26 cellular contexts compared by ENCODE assay signal in the genomic region with DNA sequence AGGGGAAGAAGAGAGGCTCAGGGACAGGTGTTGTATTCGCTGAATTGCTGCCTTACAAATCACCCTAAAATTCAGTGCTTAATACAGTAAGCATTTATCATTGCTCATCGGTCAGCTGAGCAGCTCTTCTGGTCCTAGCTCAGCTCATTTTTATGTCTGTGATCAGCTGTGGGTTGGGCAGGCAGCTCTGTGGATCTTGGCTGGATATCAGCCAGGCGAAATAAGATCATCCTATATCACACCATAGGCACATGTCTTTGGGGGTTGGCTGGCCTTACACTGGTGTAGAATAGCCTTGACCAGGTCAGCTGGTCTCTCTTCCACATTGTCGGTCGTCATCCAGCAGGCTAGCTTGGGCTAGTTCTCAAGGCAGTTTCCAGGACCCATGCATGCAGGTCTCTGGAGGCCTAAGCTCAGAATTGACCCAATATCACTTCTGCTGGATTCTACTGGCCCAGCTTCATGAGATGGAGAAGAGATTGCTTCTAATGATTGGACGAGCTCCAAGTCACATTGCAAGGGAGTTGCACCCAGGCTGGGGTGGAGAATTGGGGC.
"Had no signal": no experiment of that assay in that cellular context is flagged by ENCODE, and none has a peak within 500 bp of the region (broad histone marks: within the 10 kb centered on the region; RNA-seq: fewer than 3 reads in every experiment).

No MANE protein-coding gene starts in this region.

- H3K27ac ChIP-seq: lower lobe of right lung, neural progenitor cell, ovary, right atrium auricular region, right lobe of liver, skin epidermis, stomach, testis, thyroid gland, transverse colon, upper lobe of left lung, vagina had no signal

- H3K4me2 ChIP-seq: neural progenitor cell had no signal

- H2AFZ ChIP-seq: neural progenitor cell had no signal

- H3K4me3 Mint-ChIP-seq: naive thymus-derived CD8-positive, alpha-beta T cell; nephron; neural progenitor cell; stimulated activated naive B cell treated with anti-CD40 and anti-IgM and Interleukin-4, amounts not matched to agents 10 μg/mL and 1 μg/mL and 100 μg/mL, for 72 hours had no signal

- H3K36me3 Mint-ChIP-seq: naive thymus-derived CD8-positive, alpha-beta T cell; stimulated activated naive B cell treated with anti-CD40 and anti-IgM and Interleukin-4, amounts not matched to agents 10 μg/mL and 1 μg/mL and 100 μg/mL, for 72 hours had no signal

- H3K4me3 ChIP-seq: lower lobe of right lung, neural progenitor cell, ovary, right atrium auricular region, right lobe of liver, skin epidermis, stomach, testis, thyroid gland, transverse colon, upper lobe of left lung, vagina had no signal

- DNase-seq: kidney glomerular epithelial cell; left cardiac atrium; lower lobe of right lung; mammary epithelial cell; mesenchymal stem cell; naive thymus-derived CD8-positive, alpha-beta T cell; ovary; right lobe of liver; stimulated activated CD4-positive, alpha-beta T cell treated with anti-CD3 and anti-CD28 coated beads, Interleukin-12 subunit alpha, Interleukin-12 subunit beta, amount 100 ng/mL, for 4 hours; stimulated activated CD4-positive, alpha-beta T cell treated with anti-CD3 and anti-CD28 coated beads, Interleukin-15, amount 100 ng/mL, for 24 hours; stimulated activated CD4-positive, alpha-beta T cell treated with anti-CD3 and anti-CD28 coated beads, Interleukin-2, amount 100 ng/mL, for 24 hours; stimulated activated CD4-positive, alpha-beta T cell treated with anti-CD3 and anti-CD28 coated beads, Interleukin-4, amount 100 ng/mL, for 1 hour; stimulated activated naive B cell treated with anti-CD40 and anti-IgM and Interleukin-4, amounts not matched to agents 10 μg/mL and 1 μg/mL and 100 μg/mL, for 72 hours; stimulated activated naive CD8-positive, alpha-beta T cell treated with anti-CD3 and anti-CD28 coated beads, Interleukin-15, Interleukin-2, amounts not matched to agents 100 U/mL and 50 U/mL, for 24 hours; stomach; testis; thyroid gland; transverse colon; upper lobe of left lung had no signal

- H3K4me1 ChIP-seq: lower lobe of right lung, right lobe of liver, thyroid gland had no signal

- H3K27ac Mint-ChIP-seq: naive thymus-derived CD8-positive, alpha-beta T cell; nephron; neural progenitor cell; progenitor cell of endocrine pancreas; stimulated activated naive B cell treated with anti-CD40 and anti-IgM and Interleukin-4, amounts not matched to agents 10 μg/mL and 1 μg/mL and 100 μg/mL, for 72 hours had no signal

- H3K27me3 ChIP-seq: neural progenitor cell, ovary, right atrium auricular region, right lobe of liver, stomach, testis, thyroid gland, transverse colon, upper lobe of left lung, vagina had no signal

- H3K9ac ChIP-seq: neural progenitor cell had no signal

- H3K9me3 Mint-ChIP-seq: naive thymus-derived CD8-positive, alpha-beta T cell; nephron; stimulated activated naive B cell treated with anti-CD40 and anti-IgM and Interleukin-4, amounts not matched to agents 10 μg/mL and 1 μg/mL and 100 μg/mL, for 72 hours had no signal

- H3K9me3 ChIP-seq: lower lobe of right lung, ovary, right atrium auricular region, right lobe of liver, stomach, testis, thyroid gland, transverse colon, upper lobe of left lung, vagina had no signal

- ATAC-seq: left cardiac atrium; left lobe of liver; lower lobe of right lung; naive thymus-derived CD8-positive, alpha-beta T cell; right lobe of liver; stimulated activated naive B cell treated with anti-CD40 and anti-IgM and Interleukin-4, amounts not matched to agents 10 μg/mL and 1 μg/mL and 100 μg/mL, for 72 hours; stimulated activated naive CD8-positive, alpha-beta T cell treated with anti-CD3 and anti-CD28 coated beads, Interleukin-15, Interleukin-2, amounts not matched to agents 100 U/mL and 50 U/mL, for 24 hours had no signal

- H3K36me3 ChIP-seq: lower lobe of right lung, neural progenitor cell, ovary, right atrium auricular region, right lobe of liver, stomach, thyroid gland, transverse colon, upper lobe of left lung, vagina had no signal
